Comparison of ENCODE assay signal across 31 cellular contexts in genomic region chr19:7303470-7303869, GRCh38.
"Had no signal": no experiment of that assay in that cellular context is flagged by ENCODE, and none has a peak within 500 bp of the region (broad histone marks: within the 10 kb centered on the region; RNA-seq: fewer than 3 reads in every experiment).

No MANE protein-coding gene starts in this region.

- H3K27me3 ChIP-seq: adrenal gland, body of pancreas, heart right ventricle had no signal

- H3K4me3 Mint-ChIP-seq: activated CD4-positive, alpha-beta memory T cell treated with anti-CD3 and anti-CD28 coated beads for 36 hours; activated CD4-positive, alpha-beta T cell treated with anti-CD3 and anti-CD28 coated beads for 36 hours; activated CD4-positive, alpha-beta T cell treated with anti-CD3 and anti-CD28 coated beads, Interleukin-2, amount 10 ng/mL, durations not matched to agents 24 days and 14 days; activated CD8-positive, alpha-beta memory T cell treated with anti-CD3 and anti-CD28 coated beads, Interleukin-2, amount 10 ng/mL, durations not matched to agents 7 days and 5 days; activated CD8-positive, alpha-beta T cell treated with anti-CD3 and anti-CD28 coated beads, Interleukin-2, amount 10 ng/mL, durations not matched to agents 7 days and 5 days; activated naive CD4-positive, alpha-beta T cell treated with anti-CD3 and anti-CD28 coated beads for 36 hours; activated naive CD4-positive, alpha-beta T cell treated with anti-CD3 and anti-CD28 coated beads, Interleukin-2, amount 50 U/mL, for 24 hours; activated naive CD8-positive, alpha-beta T cell treated with anti-CD3 and anti-CD28 coated beads for 36 hours; activated naive CD8-positive, alpha-beta T cell treated with anti-CD3 and anti-CD28 coated beads, Interleukin-2, amount 50 U/mL, for 24 hours; activated T-helper 1 cell treated with anti-CD3 and anti-CD28 coated beads, Interleukin-12 subunit alpha, Interleukin-12 subunit beta, Interleukin-2, Interleukin-4 antibody, amounts not matched to agents 30 ng/mL and 10 ng/mL and 1 ng/mL, durations not matched to agents 14 hours and 24 hours and 36 hours; T-helper 17 cell; T-helper 2 cell treated with Interferon-gamma antibody and Interleukin-4, amounts not matched to agents 5 μg/mL and 100 μg/mL, for 36 hours had no signal

- H3K9me3 Mint-ChIP-seq: activated CD4-positive, alpha-beta memory T cell treated with anti-CD3 and anti-CD28 coated beads for 36 hours; activated CD4-positive, alpha-beta T cell treated with anti-CD3 and anti-CD28 coated beads, Interleukin-2, amount 10 ng/mL, durations not matched to agents 24 days and 14 days; activated naive CD4-positive, alpha-beta T cell treated with anti-CD3 and anti-CD28 coated beads for 36 hours; activated naive CD4-positive, alpha-beta T cell treated with anti-CD3 and anti-CD28 coated beads, Interleukin-2, amount 50 U/mL, for 24 hours; activated naive CD8-positive, alpha-beta T cell treated with anti-CD3 and anti-CD28 coated beads for 36 hours; activated naive CD8-positive, alpha-beta T cell treated with anti-CD3 and anti-CD28 coated beads, Interleukin-2, amount 50 U/mL, for 24 hours; activated T-helper 1 cell treated with anti-CD3 and anti-CD28 coated beads, Interleukin-12 subunit alpha, Interleukin-12 subunit beta, Interleukin-2, Interleukin-4 antibody, amounts not matched to agents 30 ng/mL and 10 ng/mL and 1 ng/mL, durations not matched to agents 14 hours and 24 hours and 36 hours; activated T-helper 2 cell treated with anti-CD3 and anti-CD28 coated beads, Interferon-gamma antibody, Interleukin-2, Interleukin-4, amounts not matched to agents 10 μg/mL and 5 μg/mL and 100 μg/mL, durations not matched to agents 14 hours and 24 hours and 36 hours; T-helper 2 cell treated with Interferon-gamma antibody and Interleukin-4, amounts not matched to agents 5 μg/mL and 100 μg/mL, for 36 hours had no signal

- H3K9me3 ChIP-seq: adrenal gland, body of pancreas, esophagus squamous epithelium, gastroesophageal sphincter, heart right ventricle had no signal

- H3K4me1 Mint-ChIP-seq: activated CD4-positive, alpha-beta T cell treated with anti-CD3 and anti-CD28 coated beads for 36 hours; activated CD4-positive, alpha-beta T cell treated with anti-CD3 and anti-CD28 coated beads, Interleukin-2, amount 10 ng/mL, durations not matched to agents 24 days and 14 days; activated CD8-positive, alpha-beta memory T cell treated with anti-CD3 and anti-CD28 coated beads, Interleukin-2, amount 10 ng/mL, durations not matched to agents 7 days and 5 days; activated naive CD4-positive, alpha-beta T cell treated with anti-CD3 and anti-CD28 coated beads, Interleukin-2, amount 50 U/mL, for 24 hours; activated naive CD8-positive, alpha-beta T cell treated with anti-CD3 and anti-CD28 coated beads for 36 hours; activated naive CD8-positive, alpha-beta T cell treated with anti-CD3 and anti-CD28 coated beads, Interleukin-2, amount 50 U/mL, for 24 hours; T-helper 17 cell had no signal

- H3K27ac Mint-ChIP-seq: activated CD4-positive, alpha-beta memory T cell treated with anti-CD3 and anti-CD28 coated beads for 36 hours; activated CD4-positive, alpha-beta T cell treated with anti-CD3 and anti-CD28 coated beads for 36 hours; activated CD4-positive, alpha-beta T cell treated with anti-CD3 and anti-CD28 coated beads, Interleukin-2, amount 10 ng/mL, durations not matched to agents 24 days and 14 days; activated CD8-positive, alpha-beta memory T cell treated with anti-CD3 and anti-CD28 coated beads, Interleukin-2, amount 10 ng/mL, durations not matched to agents 7 days and 5 days; activated CD8-positive, alpha-beta T cell treated with anti-CD3 and anti-CD28 coated beads, Interleukin-2, amount 10 ng/mL, durations not matched to agents 7 days and 5 days; activated naive CD4-positive, alpha-beta T cell treated with anti-CD3 and anti-CD28 coated beads for 36 hours; activated naive CD4-positive, alpha-beta T cell treated with anti-CD3 and anti-CD28 coated beads, Interleukin-2, amount 50 U/mL, for 24 hours; activated naive CD8-positive, alpha-beta T cell treated with anti-CD3 and anti-CD28 coated beads for 36 hours; activated naive CD8-positive, alpha-beta T cell treated with anti-CD3 and anti-CD28 coated beads, Interleukin-2, amount 50 U/mL, for 24 hours; activated T-helper 1 cell treated with anti-CD3 and anti-CD28 coated beads, Interleukin-12 subunit alpha, Interleukin-12 subunit beta, Interleukin-2, Interleukin-4 antibody, amounts not matched to agents 30 ng/mL and 10 ng/mL and 1 ng/mL, durations not matched to agents 14 hours and 24 hours and 36 hours; activated T-helper 2 cell treated with anti-CD3 and anti-CD28 coated beads, Interferon-gamma antibody, Interleukin-2, Interleukin-4, amounts not matched to agents 10 μg/mL and 5 μg/mL and 100 μg/mL, durations not matched to agents 14 hours and 24 hours and 36 hours; T-helper 17 cell; T-helper 2 cell treated with Interferon-gamma antibody and Interleukin-4, amounts not matched to agents 5 μg/mL and 100 μg/mL, for 36 hours had no signal

- H3K4me1 ChIP-seq: adrenal gland, body of pancreas, esophagus squamous epithelium, gastroesophageal sphincter, heart right ventricle had no signal

- DNase-seq: activated CD4-positive, alpha-beta memory T cell treated with anti-CD3 and anti-CD28 coated beads for 36 hours; activated CD4-positive, alpha-beta T cell treated with anti-CD3 and anti-CD28 coated beads for 36 hours; activated CD4-positive, alpha-beta T cell treated with anti-CD3 and anti-CD28 coated beads, Interleukin-2, amount 10 ng/mL, durations not matched to agents 24 days and 14 days; activated CD4-positive, CD25-positive, alpha-beta regulatory T cell; activated CD4-positive, CD25-positive, alpha-beta regulatory T cell treated with anti-CD3 and anti-CD28 coated beads, Interleukin-2, amount 50 U/mL, for 72 hours; activated CD8-positive, alpha-beta memory T cell treated with anti-CD3 and anti-CD28 coated beads, Interleukin-2, amount 10 ng/mL, durations not matched to agents 7 days and 5 days; activated CD8-positive, alpha-beta memory T cell treated with anti-CD3 and anti-CD28 coated beads, Interleukin-2, amount 50 U/mL, for 4 hours; activated CD8-positive, alpha-beta T cell treated with anti-CD3 and anti-CD28 coated beads, Interleukin-2, amount 10 ng/mL, durations not matched to agents 7 days and 5 days; activated effector memory CD4-positive, alpha-beta T cell treated with anti-CD3 and anti-CD28 coated beads, Interleukin-2, amount 50 U/mL, for 16 hours; activated naive CD4-positive, alpha-beta T cell treated with anti-CD3 and anti-CD28 coated beads for 36 hours; activated naive CD8-positive, alpha-beta T cell treated with anti-CD3 and anti-CD28 coated beads for 36 hours; activated naive CD8-positive, alpha-beta T cell treated with anti-CD3 and anti-CD28 coated beads, Interleukin-2, amount 50 U/mL, for 24 hours; activated T-cell treated with anti-CD3 and anti-CD28 coated beads, Interleukin-2, amount 50 U/mL, for 1 hour; activated T-cell treated with anti-CD3 and anti-CD28 coated beads, Interleukin-2, amount 50 U/mL, for 48 hours; adrenal gland; amygdala; body of pancreas; caudate nucleus; cortex of kidney; effector CD8-positive, alpha-beta T cell; esophagus squamous epithelium; foreskin melanocyte; heart right ventricle; T-helper 17 cell; T1000 had no signal

- H3K27ac ChIP-seq: adrenal gland, body of pancreas, epithelial cell of prostate, esophagus squamous epithelium, gastroesophageal sphincter, heart right ventricle had no signal

- H3K27me3 Mint-ChIP-seq: activated CD4-positive, alpha-beta T cell treated with anti-CD3 and anti-CD28 coated beads, Interleukin-2, amount 10 ng/mL, durations not matched to agents 24 days and 14 days; activated naive CD8-positive, alpha-beta T cell treated with anti-CD3 and anti-CD28 coated beads, Interleukin-2, amount 50 U/mL, for 24 hours had no signal

- H3K4me3 ChIP-seq: adrenal gland, body of pancreas, esophagus squamous epithelium, gastroesophageal sphincter, heart right ventricle had no signal

- H3K36me3 ChIP-seq: adrenal gland, esophagus squamous epithelium, gastroesophageal sphincter, heart right ventricle had no signal

- H3K36me3 Mint-ChIP-seq: activated CD4-positive, alpha-beta memory T cell treated with anti-CD3 and anti-CD28 coated beads for 36 hours; activated CD8-positive, alpha-beta memory T cell treated with anti-CD3 and anti-CD28 coated beads, Interleukin-2, amount 10 ng/mL, durations not matched to agents 7 days and 5 days; activated naive CD4-positive, alpha-beta T cell treated with anti-CD3 and anti-CD28 coated beads, Interleukin-2, amount 50 U/mL, for 24 hours; activated naive CD8-positive, alpha-beta T cell treated with anti-CD3 and anti-CD28 coated beads for 36 hours had no signal
